In genomic region chr2:36371070-36371962, GRCh38 we compare ENCODE assay signal across 2 cellular contexts.
A peak's percentile ranks its signal among the peaks of the same experiment; 100 is the strongest.
TF ChIP-seq lines count a peak whose summit lies in the region.

No MANE protein-coding gene starts in this region.

TF ChIP-seq in HEK293, 187 proteins besides CTCF, POLR2A, EP300 and RAD21 (continued from another document and continues in another):
- TF ChIP-seq ZNF449 (tag by site-specific recombination; IDR thresholded peaks at IDR 0.05) (no peak), EGR2 (tag by site-specific recombination; IDR thresholded peaks at IDR 0.05; ENCODE audit: low read depth) (0 out of 2 replicates have a peak, but pooled peaks have one; percentile 26), GFI1B (tag by site-specific recombination; IDR thresholded peaks at IDR 0.05) (no peak), ZNF76 (tag by site-specific recombination; IDR thresholded peaks at IDR 0.05; ENCODE audit: borderline replicate concordance, low read depth) (no peak), ZNF560 (tag by site-specific recombination; IDR thresholded peaks at IDR 0.05; ENCODE audit: borderline replicate concordance) (no peak), OSR2 (tag by site-specific recombination; IDR thresholded peaks at IDR 0.05) (peak; percentile 48; the same call in 1 of the 2 replicates), ZNF830 (tag by site-specific recombination; IDR thresholded peaks at IDR 0.05; ENCODE audit: low read depth) (no peak), ZNF394 (tag by site-specific recombination; IDR thresholded peaks at IDR 0.05; ENCODE audit: borderline replicate concordance) (no peak), ZBTB10 (tag by site-specific recombination; IDR thresholded peaks at IDR 0.05) (no peak), GLIS1 (tag by site-specific recombination; IDR thresholded peaks at IDR 0.05) (peak; percentile 29; the same call in 1 of the 2 replicates), ZNF19 (tag by site-specific recombination; IDR thresholded peaks at IDR 0.05; ENCODE audit: low read depth) (no peak), ZXDB (tag by site-specific recombination; IDR thresholded peaks at IDR 0.05) (no peak), HOXA7 (CRISPR knock-in tag; IDR thresholded peaks at IDR 0.05; ENCODE audit: borderline replicate concordance) (no peak), GLI4 (tag by site-specific recombination; IDR thresholded peaks at IDR 0.05) (no peak), ZNF112 (tag by site-specific recombination; IDR thresholded peaks at IDR 0.05) (no peak), ZNF248 (tag by site-specific recombination; IDR thresholded peaks at IDR 0.05) (no peak), PATZ1 (tag by site-specific recombination; IDR thresholded peaks at IDR 0.05) (no peak), ZSCAN16 (tag by site-specific recombination; IDR thresholded peaks at IDR 0.05) (no peak), REST (tag by site-specific recombination; IDR thresholded peaks at IDR 0.05) (no peak), ZNF514 (tag by site-specific recombination; IDR thresholded peaks at IDR 0.05) (no peak), ZNF776 (tag by site-specific recombination; IDR thresholded peaks at IDR 0.05; ENCODE audit: borderline replicate concordance) (no peak), ZNF184 (tag by site-specific recombination; IDR thresholded peaks at IDR 0.05) (no peak)

TF ChIP-seq in WTC11, 78 proteins besides CTCF, POLR2A, EP300 and RAD21 (continued from another document):
- no peak for TF ChIP-seq ZNF532 (CRISPR knock-in tag; IDR thresholded peaks at IDR 0.05; ENCODE audit: borderline replicate concordance)
- TF ChIP-seq KAT7 (CRISPR knock-in tag; IDR thresholded peaks at IDR 0.05; ENCODE audit: borderline replicate concordance), result no peak
- no peak for TF ChIP-seq SMAD4 (CRISPR knock-in tag; IDR thresholded peaks at IDR 0.05)
- no peak for TF ChIP-seq ZNF263 (CRISPR knock-in tag; IDR thresholded peaks at IDR 0.05; ENCODE audit: low read depth)
- no peak for TF ChIP-seq ESRRA (CRISPR knock-in tag; IDR thresholded peaks at IDR 0.05; ENCODE audit: borderline replicate concordance)
